ENCODE assay signal across 28 cellular contexts in genomic region chr10:58706836-58707235, GRCh38.
A peak's percentile ranks its signal among the peaks of the same experiment; 100 is the strongest.
DNase-seq lines count a peak whose midpoint lies in the region; ATAC-seq, FAIRE-seq and TF ChIP-seq lines count a peak whose summit lies in the region.
"Had no signal": no experiment of that assay in that cellular context is flagged by ENCODE, and none has a peak within 500 bp of the region (broad histone marks: within the 10 kb centered on the region; RNA-seq: fewer than 3 reads in every experiment).

No MANE protein-coding gene starts in this region.

- H3K36me3 ChIP-seq in astrocyte (ENCODE audit: insufficient read depth, low read length) (no peaks in the 10 kb centered on the region), mesenchymal stem cell (ENCODE audit: control insufficient read depth in 1 of 2, insufficient read depth in 2 of 2, low read depth in 1 of 2, low read length in 2 of 2) (peaks cover 11 to 39% of the 10 kb centered on the region in 2 experiments)
- H3K36me3 ChIP-seq: BE2C, BLaER1 had no signal

- H3K79me2 ChIP-seq in astrocyte (ENCODE audit: insufficient read depth, low read length), result no peaks in the 10 kb centered on the region

- H4K20me1 ChIP-seq in astrocyte (ENCODE audit: insufficient read depth, low read length), result peaks cover 8% of the 10 kb centered on the region
- H4K20me1 ChIP-seq: BLaER1 had no signal

- intact Hi-C loops in activated CD4-positive, alpha-beta memory T cell treated with anti-CD3 and anti-CD28 coated beads for 36 hours (cut with micrococcal nuclease), result no loop called here
- intact Hi-C loops in cardiac septum (cut with DNase I), result no loop called here

- H3K4me1 Mint-ChIP-seq in astrocyte (ENCODE audit: low read depth, unreplicated experiment), result peaks cover 27% of the 10 kb centered on the region
- no peaks in the 10 kb centered on the region for H3K4me1 Mint-ChIP-seq in activated CD4-positive, alpha-beta memory T cell treated with anti-CD3 and anti-CD28 coated beads for 36 hours (ENCODE audit: low read depth)
- H3K4me1 Mint-ChIP-seq: CD14-positive monocyte; CD4-positive, alpha-beta memory T cell; CD4-positive, CD25-positive, alpha-beta regulatory T cell; CD8-positive, alpha-beta memory T cell had no signal

- CTCF ChIA-PET in activated CD4-positive, alpha-beta memory T cell treated with anti-CD3 and anti-CD28 coated beads for 36 hours (lab: Charles Lee), result no interaction called here

- H3K27me3 ChIP-seq in astrocyte (ENCODE audit: insufficient read depth, low read length), result no peaks in the 10 kb centered on the region
- H3K27me3 ChIP-seq in mesenchymal stem cell (ENCODE audit: control insufficient read depth in 1 of 2, insufficient read depth in 1 of 2, low read length in 2 of 2), result no peaks in the 10 kb centered on the region
- H3K27me3 ChIP-seq: BE2C, BLaER1 had no signal

- H3K4me2 ChIP-seq in astrocyte (ENCODE audit: low read length) (no peak overlapping the region), mesenchymal stem cell (ENCODE audit: low read length, poor library complexity, severe bottlenecking) (no peak overlapping the region)
- H3K4me2 ChIP-seq: A549, BLaER1 had no signal

- TF ChIP-seq CTCF in AG10803 (conservative IDR thresholded peaks at IDR 0.05; ENCODE audit: low read length) (no peak), astrocyte (IDR thresholded peaks at IDR 0.05; ENCODE audit: insufficient read depth, low read depth, low read length) (no peak)

- H3K4me3 ChIP-seq in AG10803 (ENCODE audit: low read length), result no peak overlapping the region
- H3K4me3 ChIP-seq in astrocyte (ENCODE audit: insufficient read depth, low read depth, low read length), result no peak overlapping the region
- no peak overlapping the region for H3K4me3 ChIP-seq in mesenchymal stem cell (ENCODE audit: insufficient read depth in 1 of 2, low read depth in 1 of 2, low read length in 2 of 2)
- H3K4me3 ChIP-seq: A549, BLaER1, GM12878 had no signal

- H2AFZ ChIP-seq in astrocyte (ENCODE audit: low read depth, low read length), result no peak overlapping the region
- H2AFZ ChIP-seq in mesenchymal stem cell (ENCODE audit: low read depth, low read length), result no peak overlapping the region

- H4K8ac ChIP-seq in mesenchymal stem cell (ENCODE audit: low read length), result no peak overlapping the region

- H2BK120ac ChIP-seq in mesenchymal stem cell (ENCODE audit: low read depth, low read length), result no peak overlapping the region

- H3K4me1 ChIP-seq in astrocyte (ENCODE audit: insufficient read depth, low read length), result peaks cover 28% of the 10 kb centered on the region
- peaks cover 2% of the 10 kb centered on the region for H3K4me1 ChIP-seq in mesenchymal stem cell (ENCODE audit: control insufficient read depth, insufficient read depth, low read depth, low read length)
- H3K4me1 ChIP-seq: BLaER1 had no signal

- no peak overlapping the region for H3K4ac ChIP-seq in mesenchymal stem cell (ENCODE audit: low read depth in 1 of 2, low read length in 2 of 2)

- no peak for FAIRE-seq in astrocyte (lab: Jason Lieb, UNC)
- FAIRE-seq: A549, G401.6, GM12878, GM12892, GM18507 had no signal

- no peak overlapping the region for H3K18ac ChIP-seq in mesenchymal stem cell (ENCODE audit: low read depth in 1 of 2, low read length in 2 of 2)

- DNase-seq in AG10803 (ENCODE audit: low read depth), result peak; percentile 72
- peak; percentile 54 for DNase-seq in GM04503 (ENCODE audit: low read depth)
- peak; percentile 41 for DNase-seq in astrocyte (ENCODE audit: low read depth)
- DNase-seq in mesenchymal stem cell, result no peak
- no peak for DNase-seq in NCI-H128 (lab: John Stamatoyannopoulos, UW; ENCODE audit: unreplicated experiment)
- no peak for DNase-seq in activated CD4-positive, alpha-beta memory T cell treated with anti-CD3 and anti-CD28 coated beads for 36 hours
- no peak for DNase-seq in cardiac septum (ENCODE audit: low spot score)
- DNase-seq: BE2C; C1 segment of cervical spinal cord; CD4-positive, alpha-beta memory T cell; CD4-positive, CD25-positive, alpha-beta regulatory T cell; CD8-positive, alpha-beta memory T cell; COR-L47; DMS 273 treated with DMSO at 0.1 percent for 48 hours; DMS153; DMS53; DMS79; DND-41; GF-D8 had no signal

- ATAC-seq in GM21825 (IDR thresholded peaks at IDR 0.05; ENCODE audit: unreplicated experiment), result no peak
- ATAC-seq: A549, GM12878 had no signal

- H2AK5ac ChIP-seq in mesenchymal stem cell (ENCODE audit: low read length, severe bottlenecking), result no peak overlapping the region

- no peak overlapping the region for H3K27ac ChIP-seq in astrocyte (ENCODE audit: low read depth, low read length)
- peak overlapping the region; percentile 16 for H3K27ac ChIP-seq in mesenchymal stem cell (ENCODE audit: low read length, poor library complexity, severe bottlenecking)
- H3K27ac ChIP-seq: 22Rv1, A549, BLaER1 had no signal

- H3K27me3 Mint-ChIP-seq in astrocyte (ENCODE audit: low read depth, unreplicated experiment), result no peaks in the 10 kb centered on the region
- no peaks in the 10 kb centered on the region for H3K27me3 Mint-ChIP-seq in activated CD4-positive, alpha-beta memory T cell treated with anti-CD3 and anti-CD28 coated beads for 36 hours
- H3K27me3 Mint-ChIP-seq: CD4-positive, alpha-beta memory T cell; CD4-positive, CD25-positive, alpha-beta regulatory T cell had no signal

- H3K9ac ChIP-seq in astrocyte (ENCODE audit: low read length) (no peak overlapping the region), mesenchymal stem cell (ENCODE audit: low read length) (no peak overlapping the region)
- H3K9ac ChIP-seq: BLaER1 had no signal

- H3K9me3 Mint-ChIP-seq in astrocyte (ENCODE audit: unreplicated experiment), result no peaks in the 10 kb centered on the region
- H3K9me3 Mint-ChIP-seq in activated CD4-positive, alpha-beta memory T cell treated with anti-CD3 and anti-CD28 coated beads for 36 hours, result no peaks in the 10 kb centered on the region
- H3K9me3 Mint-ChIP-seq: CD8-positive, alpha-beta memory T cell had no signal

- H3K36me3 Mint-ChIP-seq in astrocyte (ENCODE audit: low read depth, unreplicated experiment), result peaks cover 7% of the 10 kb centered on the region
- H3K36me3 Mint-ChIP-seq in activated CD4-positive, alpha-beta memory T cell treated with anti-CD3 and anti-CD28 coated beads for 36 hours, result no peaks in the 10 kb centered on the region
- H3K36me3 Mint-ChIP-seq: CD14-positive monocyte; CD4-positive, alpha-beta memory T cell; CD4-positive, CD25-positive, alpha-beta regulatory T cell; CD8-positive, alpha-beta memory T cell had no signal

- 80% methylated on average over 1 of the region's 1 CpG for whole genome bisulfite sequencing in mesenchymal stem cell

- no peak overlapping the region for H2BK12ac ChIP-seq in mesenchymal stem cell (ENCODE audit: low read length in 2 of 2)

- no peaks in the 10 kb centered on the region for H3K9me3 ChIP-seq in astrocyte (ENCODE audit: insufficient read depth, low read depth, low read length)
- H3K9me3 ChIP-seq in mesenchymal stem cell (ENCODE audit: control insufficient read depth, low read length), result no peaks in the 10 kb centered on the region
- H3K9me3 ChIP-seq: A549, BE2C, BLaER1 had no signal

- peaks cover 7% of the 10 kb centered on the region for H3K79me1 ChIP-seq in mesenchymal stem cell (replicated peaks; ENCODE audit: low read length, poor library complexity, severe bottlenecking)

- no peak overlapping the region for H3K23ac ChIP-seq in mesenchymal stem cell (ENCODE audit: low read length in 2 of 2)

- H3K14ac ChIP-seq in mesenchymal stem cell (ENCODE audit: low read length in 2 of 2), result no peak overlapping the region

- POLR2A ChIA-PET in activated CD4-positive, alpha-beta memory T cell treated with anti-CD3 and anti-CD28 coated beads for 36 hours (lab: Charles Lee), result no interaction called here

- no peak overlapping the region for H3K4me3 Mint-ChIP-seq in astrocyte (ENCODE audit: unreplicated experiment)
- no peak overlapping the region for H3K4me3 Mint-ChIP-seq in activated CD4-positive, alpha-beta memory T cell treated with anti-CD3 and anti-CD28 coated beads for 36 hours
- H3K4me3 Mint-ChIP-seq: CD14-positive monocyte; CD4-positive, alpha-beta memory T cell; CD4-positive, CD25-positive, alpha-beta regulatory T cell; CD8-positive, alpha-beta memory T cell had no signal

- no peak overlapping the region for H4K91ac ChIP-seq in mesenchymal stem cell (ENCODE audit: low read length)

- H2BK5ac ChIP-seq in mesenchymal stem cell (ENCODE audit: low read depth, low read length, poor library complexity, severe bottlenecking), result no peak overlapping the region

- no peak overlapping the region for H3K27ac Mint-ChIP-seq in astrocyte (ENCODE audit: unreplicated experiment)
- H3K27ac Mint-ChIP-seq in activated CD4-positive, alpha-beta memory T cell treated with anti-CD3 and anti-CD28 coated beads for 36 hours, result no peak overlapping the region
- H3K27ac Mint-ChIP-seq: CD14-positive monocyte; CD4-positive, CD25-positive, alpha-beta regulatory T cell had no signal

- no peak overlapping the region for H2BK15ac ChIP-seq in mesenchymal stem cell (ENCODE audit: low read depth, poor library complexity, severe bottlenecking)

Comparison
In these comparisons a context has a peak if more than half of its experiments do, and no peak if none do; other contexts are left out.
1. DNase-seq: peak in AG10803 (single experiment), GM04503 (single experiment) and astrocyte (single experiment); none in mesenchymal stem cell (single experiment), NCI-H128 (single experiment), activated CD4-positive, alpha-beta memory T cell treated with anti-CD3 and anti-CD28 coated beads for 36 hours (single experiment) and cardiac septum (single experiment).